Comparison of ENCODE assay signal across 1 cellular context in genomic region chr10:110225441-110225755, GRCh38.
TF ChIP-seq lines count a peak whose summit lies in the region.

No MANE protein-coding gene starts in this region.

TF ChIP-seq in GM23338, 12 proteins besides CTCF, POLR2A, EP300 and RAD21 (continued from another document):
- TF ChIP-seq ETS1 (IDR thresholded peaks at IDR 0.05): no peak
- no peak for TF ChIP-seq CREB1 (CRISPR knock-in tag; IDR thresholded peaks at IDR 0.05; ENCODE audit: low read depth)
- TF ChIP-seq REST (IDR thresholded peaks at IDR 0.05; ENCODE audit: unreplicated experiment): no peak
